In genomic region chr12:45966486-45966885, GRCh38 we compare ENCODE assay signal across 11 cellular contexts. TPM values are rescaled to one million over a fixed set of nuclear protein-coding genes. Genes with fewer than 3 reads are reported as not detected.
A peak's percentile ranks its signal among the peaks of the same experiment; 100 is the strongest.
DNase-seq lines count a peak whose midpoint lies in the region; ATAC-seq and TF ChIP-seq lines count a peak whose summit lies in the region.
"Had no signal": no experiment of that assay in that cellular context is flagged by ENCODE, and none has a peak within 500 bp of the region (broad histone marks: within the 10 kb centered on the region; RNA-seq: fewer than 3 reads in every experiment).

No MANE protein-coding gene starts in this region.

- CTCF ChIA-PET in AG04450 (lab: Charles Lee): no interaction called here

- H3K4me3 Mint-ChIP-seq in memory B cell: no peak overlapping the region
- no peak overlapping the region for H3K4me3 Mint-ChIP-seq in stimulated activated naive CD8-positive, alpha-beta T cell treated with anti-CD3 and anti-CD28 coated beads, Interleukin-15, amount 100 ng/mL, for 72 hours
- H3K4me3 Mint-ChIP-seq: CD8-positive, alpha-beta memory T cell had no signal

- H3K4me3 ChIP-seq in AG04450 (ENCODE audit: low read depth, low read length) (no peak overlapping the region), MG63 (no peak overlapping the region)

- no peak for TF ChIP-seq CTCF in AG04450 (IDR thresholded peaks at IDR 0.05; ENCODE audit: low read depth, low read length)

- ATAC-seq in memory B cell (ENCODE audit: low read depth): no peak
- no peak for ATAC-seq in GM18909 (IDR thresholded peaks at IDR 0.05; ENCODE audit: poor library complexity, unreplicated experiment)
- ATAC-seq in stimulated activated naive CD8-positive, alpha-beta T cell treated with anti-CD3 and anti-CD28 coated beads, Interleukin-15, amount 100 ng/mL, for 72 hours: no peak
- no peak for ATAC-seq in HG03457 (IDR thresholded peaks at IDR 0.05; ENCODE audit: unreplicated experiment)
- no peak for ATAC-seq in GM21786 (IDR thresholded peaks at IDR 0.05; ENCODE audit: unreplicated experiment)

- no peaks in the 10 kb centered on the region for H3K27me3 Mint-ChIP-seq in memory B cell
- no peaks in the 10 kb centered on the region for H3K27me3 Mint-ChIP-seq in stimulated activated naive CD8-positive, alpha-beta T cell treated with anti-CD3 and anti-CD28 coated beads, Interleukin-15, amount 100 ng/mL, for 72 hours
- H3K27me3 Mint-ChIP-seq: CD8-positive, alpha-beta memory T cell had no signal

- H3K9me3 ChIP-seq in AG04450 (ENCODE audit: control insufficient read depth, insufficient read depth, low read length): no peaks in the 10 kb centered on the region; the same call in 1 of the 2 replicates
- no peaks in the 10 kb centered on the region; the same call in 1 of the 2 replicates for H3K9me3 ChIP-seq in MG63

- no peaks in the 10 kb centered on the region for H3K9me3 Mint-ChIP-seq in memory B cell
- H3K9me3 Mint-ChIP-seq in stimulated activated naive CD8-positive, alpha-beta T cell treated with anti-CD3 and anti-CD28 coated beads, Interleukin-15, amount 100 ng/mL, for 72 hours: no peaks in the 10 kb centered on the region
- H3K9me3 Mint-ChIP-seq: CD8-positive, alpha-beta memory T cell had no signal

- peaks cover 27% of the 10 kb centered on the region for H3K4me1 Mint-ChIP-seq in memory B cell
- H3K4me1 Mint-ChIP-seq in stimulated activated naive CD8-positive, alpha-beta T cell treated with anti-CD3 and anti-CD28 coated beads, Interleukin-15, amount 100 ng/mL, for 72 hours: peaks cover 42% of the 10 kb centered on the region

- H3K36me3 Mint-ChIP-seq in memory B cell: peaks cover 28% of the 10 kb centered on the region

- peak overlapping the region; percentile 3 for H3K27ac Mint-ChIP-seq in memory B cell
- peak overlapping the region in 1 of 2 donors; percentile 9 for H3K27ac Mint-ChIP-seq in stimulated activated naive CD8-positive, alpha-beta T cell treated with anti-CD3 and anti-CD28 coated beads, Interleukin-15, amount 100 ng/mL, for 72 hours

- POLR2A ChIA-PET in AG04450 (lab: Yijun Ruan, JAX): interaction anchor here (0.7 kb wide), 1 partner anchor 32 kb away, joined by 4 read pairs; no protein-coding TSS in a partner anchor

- H3K27ac ChIP-seq in AG04450 (ENCODE audit: low read depth, low read length): no peak overlapping the region
- H3K27ac ChIP-seq: KMS-11 had no signal

- H3K27me3 ChIP-seq in AG04450 (ENCODE audit: control insufficient read depth, insufficient read depth, low read length) (no peaks in the 10 kb centered on the region), MG63 (no peaks in the 10 kb centered on the region)

- peak; percentile 37 for DNase-seq in AG04450 (ENCODE audit: low read depth, low spot score)
- peak; percentile 3 for DNase-seq in MG63
- peak; percentile 68 for DNase-seq in epidermal melanocyte (ENCODE audit: insufficient read length, low spot score)
- DNase-seq in memory B cell (ENCODE audit: low spot score in 2 of 2): no peak
- no peak for DNase-seq in stimulated activated naive CD8-positive, alpha-beta T cell treated with anti-CD3 and anti-CD28 coated beads, Interleukin-15, amount 100 ng/mL, for 72 hours
- DNase-seq: CD8-positive, alpha-beta memory T cell; cortex of kidney had no signal

- H3K36me3 ChIP-seq in MG63: peaks cover 49% of the 10 kb centered on the region

RNA-seq across cellular contexts. Expression of gene SCAF11, which starts 23.9 kb away (rescaled TPM):
- 42.4 and 66.2 TPM in 2 replicates for polyA plus RNA-seq in AG04450 (2011; rRNA removed)
- 55.4 and 79.7 TPM in 2 replicates for polyA minus RNA-seq in AG04450 (2011; rRNA and poly(A)+ RNA removed)
- 57.2 and 78.3 TPM in 2 replicates for total RNA-seq in MG63 (2014; rRNA removed; shearing (Covaris generic); ENCODE audit: low replicate concordance)

Comparison
In these comparisons a context has a peak if more than half of its experiments do, and no peak if none do; other contexts are left out.
1. DNase-seq: peak in AG04450 (single experiment), MG63 (single experiment) and epidermal melanocyte (single experiment); none in memory B cell (0 of 2) and stimulated activated naive CD8-positive, alpha-beta T cell treated with anti-CD3 and anti-CD28 coated beads, Interleukin-15, amount 100 ng/mL, for 72 hours (0 of 2).